In genomic region chr15:40472171-40472727, GRCh38 we compare ENCODE assay signal across 8 cellular contexts. TPM values are rescaled to one million over a fixed set of nuclear protein-coding genes. Genes with fewer than 3 reads are reported as not detected.
DNase-seq lines count a peak whose midpoint lies in the region; ATAC-seq and TF ChIP-seq lines count a peak whose summit lies in the region.

No MANE protein-coding gene starts in this region.

- no peak overlapping the region for H2AFZ ChIP-seq in SK-N-SH (ENCODE audit: low read depth)

- no peak overlapping the region for H3K9ac ChIP-seq in SK-N-SH

- no peaks in the 10 kb centered on the region for H3K9me3 ChIP-seq in SK-N-SH

- no peak for TF ChIP-seq RAD21 in SK-N-SH (IDR thresholded peaks at IDR 0.05; ENCODE audit: low read length)

- POLR2A ChIA-PET in SK-N-SH (lab: Yijun Ruan, JAX), result no interaction called here

- TF ChIP-seq CTCF in SK-N-SH (IDR thresholded peaks at IDR 0.05) (no peak), WI38 (IDR thresholded peaks at IDR 0.05; ENCODE audit: low read depth, low read length) (no peak), glutamatergic neuron (IDR thresholded peaks at IDR 0.05; ENCODE audit: partially characterized antibody, unreplicated experiment) (no peak)

- no peak overlapping the region for H3K27ac Mint-ChIP-seq in glutamatergic neuron (ENCODE audit: unreplicated experiment)
- peak overlapping the region; percentile 82 for H3K27ac Mint-ChIP-seq in stimulated activated memory B cell treated with anti-CD40 and anti-IgM and Interleukin-4, amounts not matched to agents 10 μg/mL and 1 μg/mL and 100 μg/mL, for 72 hours

- no peaks in the 10 kb centered on the region for H3K36me3 ChIP-seq in SK-N-SH (replicated peaks in 1 of 2; ENCODE audit: control insufficient read depth in 1 of 2, insufficient read depth in 2 of 2, low read length in 1 of 2)

- no peaks in the 10 kb centered on the region for H3K27me3 ChIP-seq in SK-N-SH (ENCODE audit: insufficient read depth)

- H3F3A ChIP-seq in SK-N-SH (replicated peaks; ENCODE audit: insufficient read depth), result peaks cover 23% of the 10 kb centered on the region

- DNase-seq in SK-N-SH, result no peak
- no peak for DNase-seq in glutamatergic neuron
- DNase-seq in NAMALWA (ENCODE audit: low spot score), result no peak
- no peak for DNase-seq in A172 (ENCODE audit: low spot score)

- TF ChIP-seq EP300 in SK-N-SH (IDR thresholded peaks at IDR 0.05; ENCODE audit: borderline replicate concordance in 1 of 2, low read depth in 1 of 2, low read length in 1 of 2), result no peak

- peaks cover 7% of the 10 kb centered on the region for H3K9me3 Mint-ChIP-seq in glutamatergic neuron (ENCODE audit: unreplicated experiment)
- no peaks in the 10 kb centered on the region for H3K9me3 Mint-ChIP-seq in stimulated activated memory B cell treated with anti-CD40 and anti-IgM and Interleukin-4, amounts not matched to agents 10 μg/mL and 1 μg/mL and 100 μg/mL, for 72 hours

- H3K9me2 ChIP-seq in SK-N-SH, result no peaks in the 10 kb centered on the region

- H3K4me3 ChIP-seq in SK-N-SH (ENCODE audit: low read depth in 2 of 2, low read length in 1 of 2) (peak overlapping the region; percentile 83 to 86), WI38 (ENCODE audit: low read depth, low read length) (peak overlapping the region; percentile 76)

- H3K79me2 ChIP-seq in SK-N-SH (ENCODE audit: insufficient read depth), result peaks cover 9% of the 10 kb centered on the region; the same call in 1 of the 2 replicates

- H3K4me1 Mint-ChIP-seq in glutamatergic neuron (ENCODE audit: low read depth, unreplicated experiment), result peaks cover 11% of the 10 kb centered on the region
- H3K4me1 Mint-ChIP-seq in stimulated activated memory B cell treated with anti-CD40 and anti-IgM and Interleukin-4, amounts not matched to agents 10 μg/mL and 1 μg/mL and 100 μg/mL, for 72 hours, result peaks cover 16% of the 10 kb centered on the region

- H3K36me3 Mint-ChIP-seq in glutamatergic neuron (ENCODE audit: unreplicated experiment), result no peaks in the 10 kb centered on the region
- no peaks in the 10 kb centered on the region for H3K36me3 Mint-ChIP-seq in stimulated activated memory B cell treated with anti-CD40 and anti-IgM and Interleukin-4, amounts not matched to agents 10 μg/mL and 1 μg/mL and 100 μg/mL, for 72 hours

- H3K27me3 Mint-ChIP-seq in glutamatergic neuron (ENCODE audit: unreplicated experiment), result peaks cover 10% of the 10 kb centered on the region
- no peaks in the 10 kb centered on the region for H3K27me3 Mint-ChIP-seq in stimulated activated memory B cell treated with anti-CD40 and anti-IgM and Interleukin-4, amounts not matched to agents 10 μg/mL and 1 μg/mL and 100 μg/mL, for 72 hours

- WGBS in SK-N-SH (ENCODE audit: low lambda C conversion rate), result 100% methylated on average over 1 of the region's 9 CpGs

- H3K4me1 ChIP-seq in SK-N-SH (ENCODE audit: control insufficient read depth in 1 of 2, insufficient read depth in 2 of 2, low read depth in 1 of 2, low read length in 1 of 2), result peaks cover 15 to 27% of the 10 kb centered on the region in 2 experiments; a peak in 3 of 4 replicates

- H4K20me1 ChIP-seq in SK-N-SH (ENCODE audit: insufficient read depth), result no peaks in the 10 kb centered on the region

- H3K4me3 Mint-ChIP-seq in glutamatergic neuron (ENCODE audit: unreplicated experiment), result peak overlapping the region; percentile 63
- peak overlapping the region; percentile 84 for H3K4me3 Mint-ChIP-seq in stimulated activated memory B cell treated with anti-CD40 and anti-IgM and Interleukin-4, amounts not matched to agents 10 μg/mL and 1 μg/mL and 100 μg/mL, for 72 hours

- no peak overlapping the region for H3K27ac ChIP-seq in SK-N-SH (ENCODE audit: low read depth in 2 of 2, low read length in 1 of 2)

- H3K4me2 ChIP-seq in SK-N-SH, result peak overlapping the region; percentile 99

- no peak for ATAC-seq in SK-N-SH treated with all-trans-retinoic acid at 6 μM for 48 hours
- ATAC-seq in stimulated activated memory B cell treated with anti-CD40 and anti-IgM and Interleukin-4, amounts not matched to agents 10 μg/mL and 1 μg/mL and 100 μg/mL, for 72 hours, result no peak
- no peak for ATAC-seq in HG03469 (IDR thresholded peaks at IDR 0.05; ENCODE audit: unreplicated experiment)

- CTCF ChIA-PET in SK-N-SH (lab: Yijun Ruan, JAX), result interaction anchor here (0.8 kb wide), 1 partner anchor 35 kb away, joined by 3 read pairs; no protein-coding TSS in a partner anchor

TF ChIP-seq in SK-N-SH, 30 proteins besides CTCF, POLR2A, EP300 and RAD21 (continues in another document):
- TF ChIP-seq NRF1 (IDR thresholded peaks at IDR 0.05; ENCODE audit: low read depth, low read length) (no peak), EZH2phosphoT487 (IDR thresholded peaks at IDR 0.05; ENCODE audit: borderline replicate concordance, low read depth) (no peak), ZBTB33 (IDR thresholded peaks at IDR 0.05; ENCODE audit: borderline replicate concordance, low read depth) (no peak), FOSL2 (IDR thresholded peaks at IDR 0.05; ENCODE audit: borderline replicate concordance, low read depth) (no peak)

TF ChIP-seq in SK-N-SH treated with all-trans-retinoic acid at 6 μM for 48 hours, 23 proteins besides CTCF, POLR2A, EP300 and RAD21 (continues in another document):
- TF ChIP-seq TSHZ2 (CRISPR knock-in tag; IDR thresholded peaks at IDR 0.05) (no peak), POU6F1 (CRISPR knock-in tag; IDR thresholded peaks at IDR 0.05; ENCODE audit: borderline replicate concordance, low read depth) (no peak), ZNF8 (CRISPR knock-in tag; IDR thresholded peaks at IDR 0.05) (no peak), ZNF70 (CRISPR knock-in tag; IDR thresholded peaks at IDR 0.05) (no peak), ESRRG (CRISPR knock-in tag; IDR thresholded peaks at IDR 0.05) (no peak), TOX (CRISPR knock-in tag; IDR thresholded peaks at IDR 0.05; ENCODE audit: borderline replicate concordance) (no peak), ARNTL (CRISPR knock-in tag; IDR thresholded peaks at IDR 0.05; ENCODE audit: borderline replicate concordance, low read depth) (no peak), ISL1 (CRISPR knock-in tag; IDR thresholded peaks at IDR 0.05) (no peak), OSR1 (CRISPR knock-in tag; IDR thresholded peaks at IDR 0.05) (no peak)

RNA-seq across cellular contexts. Expression of gene CHST14, which starts 1.5 kb away (rescaled TPM):
- 34.2 and 43.2 TPM in 2 replicates for polyA plus RNA-seq in SK-N-SH (2012; rRNA removed)
- 24.9 and 34.3 TPM in 2 replicates for polyA plus RNA-seq in SK-N-SH (2012; cell fraction: cytosol; rRNA removed)
- 20.4 and 24.0 TPM in 2 replicates for polyA plus RNA-seq in SK-N-SH (2012; cell fraction: nucleus; rRNA removed)
- 3.9 TPM for total RNA-seq in glutamatergic neuron (ENCODE audit: unreplicated experiment)
- 39.0 and 49.1 TPM in 2 replicates for total RNA-seq in A172 (2014; rRNA removed; shearing (Covaris generic))

RNA-seq across cellular contexts. Expression of gene BAHD1, which starts 31.5 kb away (rescaled TPM):
- 4.7 and 5.5 TPM in 2 replicates for polyA plus RNA-seq in SK-N-SH (2012; rRNA removed)
- polyA plus RNA-seq in SK-N-SH (2012; cell fraction: cytosol; rRNA removed), result 3.5 and 5.2 TPM in 2 replicates
- polyA plus RNA-seq in SK-N-SH (2012; cell fraction: nucleus; rRNA removed), result 20.7 and 22.9 TPM in 2 replicates
- 29.9 TPM for total RNA-seq in glutamatergic neuron (ENCODE audit: unreplicated experiment)
- total RNA-seq in A172 (2014; rRNA removed; shearing (Covaris generic)), result 11.2 and 14.0 TPM in 2 replicates
